33 cellular contexts compared by ENCODE assay signal in the genomic region with DNA sequence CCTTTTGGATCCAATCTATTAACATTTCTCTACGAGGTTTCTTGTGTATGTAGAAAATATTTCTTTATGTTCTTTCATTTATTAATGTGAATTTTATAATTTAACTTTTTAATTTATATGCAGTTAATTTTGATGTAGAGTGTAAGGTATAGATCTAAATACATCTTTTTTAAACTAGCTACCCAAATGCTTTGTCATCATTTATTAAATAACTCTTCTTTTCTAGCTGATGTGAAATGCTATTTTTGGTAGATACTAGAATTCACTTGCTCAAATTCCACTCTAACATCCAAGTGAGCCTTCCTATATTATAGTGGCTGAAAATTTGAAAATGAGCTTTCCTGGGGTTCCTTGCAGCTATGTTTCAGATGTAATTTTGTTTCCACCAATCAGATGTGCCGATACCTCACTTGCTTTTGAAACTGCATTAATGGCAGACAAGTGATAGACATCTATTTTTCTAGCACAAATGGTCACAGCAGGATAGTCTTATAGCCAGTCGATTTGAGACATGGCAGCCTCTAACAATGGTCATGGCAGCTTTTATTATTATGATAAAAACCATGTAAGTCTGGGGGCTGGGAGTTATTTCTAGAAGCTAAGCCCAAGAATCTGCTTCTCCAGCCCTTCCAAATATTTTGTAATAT. TPM values are rescaled to one million over a fixed set of nuclear protein-coding genes. Genes with fewer than 3 reads are reported as not detected.
"Had no signal": no experiment of that assay in that cellular context is flagged by ENCODE, and none has a peak within 500 bp of the region (broad histone marks: within the 10 kb centered on the region; RNA-seq: fewer than 3 reads in every experiment).

No MANE protein-coding gene starts in this region.

- H3K79me2 ChIP-seq: parathyroid adenoma had no signal

- DNase-seq: naive thymus-derived CD8-positive, alpha-beta T cell; nephron progenitor cell; occipital lobe; ovary; posterior cingulate gyrus; psoas muscle; right cardiac atrium; spleen; stimulated activated CD4-positive, alpha-beta T cell treated with anti-CD3 and anti-CD28 coated beads, Interleukin-12 subunit alpha, Interleukin-12 subunit beta, amount 100 ng/mL, for 4 hours; stimulated activated CD4-positive, alpha-beta T cell treated with anti-CD3 and anti-CD28 coated beads, Interleukin-1b, Interleukin-23, amount 100 ng/mL, for 48 hours; stimulated activated CD4-positive, alpha-beta T cell treated with anti-CD3 and anti-CD28 coated beads, Interleukin-4, amount 100 ng/mL, for 1 hour; stimulated activated CD4-positive, alpha-beta T cell treated with anti-CD3 and anti-CD28 coated beads, Interleukin-4, amount 100 ng/mL, for 4 hours; stimulated activated CD8-positive, alpha-beta memory T cell treated with anti-CD3 and anti-CD28 coated beads, Interleukin-4, amount 100 ng/mL, for 48 hours; stimulated activated naive CD4-positive, alpha-beta T cell; stimulated activated naive CD8-positive, alpha-beta T cell treated with anti-CD3 and anti-CD28 coated beads, Interleukin-15, amount 100 ng/mL, for 72 hours; stimulated activated naive CD8-positive, alpha-beta T cell treated with anti-CD3 and anti-CD28 coated beads, Interleukin-15, Interleukin-2, amounts not matched to agents 100 U/mL and 50 U/mL, for 24 hours; substantia nigra; testis; tibial artery; transverse colon; upper lobe of right lung; uterus had no signal

- H3K36me3 ChIP-seq: neural progenitor cell, ovary, spleen, suprapubic skin, tibial artery, transverse colon, upper lobe of right lung, uterus had no signal

- H3K9ac ChIP-seq: neural progenitor cell, parathyroid adenoma had no signal

- H3K27me3 ChIP-seq: neural progenitor cell, ovary, spleen, suprapubic skin, testis, tibial artery, transverse colon, upper lobe of right lung, uterus had no signal

- H3K4me2 ChIP-seq: neural progenitor cell, smooth muscle cell had no signal

- H3K4me3 ChIP-seq: neural progenitor cell, ovary, psoas muscle, skin epidermis, smooth muscle cell, spleen, suprapubic skin, testis, tibial artery, transverse colon, upper lobe of right lung, uterus had no signal

- ATAC-seq: naive thymus-derived CD8-positive, alpha-beta T cell; natural killer cell treated with Interleukin-12 subunit alpha and Interleukin-12 subunit beta and Interleukin-15 and Interleukin-18, amount 100 ng/mL, for 72 hours; psoas muscle; right cardiac atrium; sciatic nerve; stimulated activated memory B cell treated with anti-CD40 and anti-IgM and Interleukin-4, amounts not matched to agents 10 μg/mL and 1 μg/mL and 100 μg/mL, for 72 hours; stimulated activated naive CD8-positive, alpha-beta T cell treated with anti-CD3 and anti-CD28 coated beads, Interleukin-15, amount 100 ng/mL, for 72 hours; stimulated activated naive CD8-positive, alpha-beta T cell treated with anti-CD3 and anti-CD28 coated beads, Interleukin-15, Interleukin-2, amounts not matched to agents 100 U/mL and 50 U/mL, for 24 hours; upper lobe of right lung had no signal

- H3K9me3 ChIP-seq: ovary, psoas muscle, spleen, suprapubic skin, testis, tibial artery, transverse colon, upper lobe of right lung, uterus had no signal

- H3K4me1 ChIP-seq: neural progenitor cell, parathyroid adenoma, psoas muscle, spleen, suprapubic skin, testis, transverse colon, upper lobe of right lung, uterus had no signal

- H3K27ac ChIP-seq: neural progenitor cell, ovary, parathyroid adenoma, psoas muscle, skin epidermis, spleen, suprapubic skin, testis, tibial artery, transverse colon, upper lobe of right lung, uterus had no signal

- H2AFZ ChIP-seq: neural progenitor cell, parathyroid adenoma had no signal

RNA-seq across cellular contexts. Expression of a gene that starts 10.9 kb away (rescaled TPM):
- total RNA-seq: occipital lobe, osteoblast, progenitor cell of endocrine pancreas, psoas muscle, renal cortical epithelial cell, sciatic nerve, smooth muscle cell had no signal
- polyA plus RNA-seq: smooth muscle cell had no signal

RNA-seq across cellular contexts. Expression of a gene that starts 58.1 kb away (rescaled TPM):
- total RNA-seq: occipital lobe, osteoblast, progenitor cell of endocrine pancreas, psoas muscle, renal cortical epithelial cell, right cardiac atrium, smooth muscle cell had no signal
- polyA plus RNA-seq: smooth muscle cell had no signal
